Comparison of ENCODE assay signal across 9 cellular contexts in the genomic region with DNA sequence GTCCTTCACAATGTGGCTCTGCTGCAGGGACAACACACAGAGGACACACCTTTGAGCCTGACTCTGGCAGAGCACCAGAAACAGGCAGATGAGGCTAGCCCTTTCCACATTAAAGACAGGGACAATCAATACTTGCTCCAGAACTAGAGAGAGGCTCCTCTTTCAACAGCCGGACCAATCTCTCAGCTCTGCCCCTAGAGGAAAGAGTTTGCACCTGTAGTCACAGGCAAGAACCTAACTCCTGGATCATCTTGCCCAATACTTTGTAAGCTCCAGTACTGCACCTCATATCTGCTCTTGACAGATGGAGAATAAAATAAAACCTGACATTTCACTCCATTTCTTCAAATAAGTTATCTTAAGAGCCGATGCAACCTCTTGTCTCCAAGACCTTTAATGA.
DNase-seq lines count a peak whose midpoint lies in the region; ATAC-seq, FAIRE-seq and TF ChIP-seq lines count a peak whose summit lies in the region.
"Had no signal": no experiment of that assay in that cellular context is flagged by ENCODE, and none has a peak within 500 bp of the region (broad histone marks: within the 10 kb centered on the region; RNA-seq: fewer than 3 reads in every experiment).

No MANE protein-coding gene starts in this region.

- ATAC-seq in GM21367 (IDR thresholded peaks at IDR 0.05; ENCODE audit: unreplicated experiment), result peak; percentile 83

- no peak for TF ChIP-seq POLR2A in H54 (IDR thresholded peaks at IDR 0.05; ENCODE audit: low read depth, low read length)

- peak; percentile 12 for DNase-seq in COR-L47 (lab: John Stamatoyannopoulos, UW)
- DNase-seq in RPMI8226, result peak; percentile 14
- peak; percentile 5 for DNase-seq in iris pigment epithelial cell (ENCODE audit: low read depth)
- DNase-seq in epidermal melanocyte (ENCODE audit: insufficient read length, low spot score), result no peak
- DNase-seq in H54 (ENCODE audit: insufficient read length, low spot score), result no peak
- DNase-seq in coronary artery (ENCODE audit: low spot score), result no peak
- no peak for DNase-seq in CD1c-positive myeloid dendritic cell (ENCODE audit: extremely low spot score)
- DNase-seq: NCI-H1436 treated with DMSO at 0.1 percent for 48 hours had no signal

- H3K4me3 ChIP-seq in coronary artery, result no peak overlapping the region

- no peak for FAIRE-seq in H54 (lab: Jason Lieb, UNC)

- no peak for TF ChIP-seq CTCF in coronary artery (IDR thresholded peaks at IDR 0.05)

- H3K27ac ChIP-seq in coronary artery, result no peak overlapping the region

Comparison
In these comparisons a context has a peak if more than half of its experiments do, and no peak if none do; other contexts are left out.
1. DNase-seq: peak in COR-L47 (single experiment), RPMI8226 (single experiment) and iris pigment epithelial cell (single experiment); none in epidermal melanocyte (single experiment), H54 (single experiment), coronary artery (single experiment) and CD1c-positive myeloid dendritic cell (single experiment).